Comparison of ENCODE assay signal across 8 cellular contexts in the genomic region with DNA sequence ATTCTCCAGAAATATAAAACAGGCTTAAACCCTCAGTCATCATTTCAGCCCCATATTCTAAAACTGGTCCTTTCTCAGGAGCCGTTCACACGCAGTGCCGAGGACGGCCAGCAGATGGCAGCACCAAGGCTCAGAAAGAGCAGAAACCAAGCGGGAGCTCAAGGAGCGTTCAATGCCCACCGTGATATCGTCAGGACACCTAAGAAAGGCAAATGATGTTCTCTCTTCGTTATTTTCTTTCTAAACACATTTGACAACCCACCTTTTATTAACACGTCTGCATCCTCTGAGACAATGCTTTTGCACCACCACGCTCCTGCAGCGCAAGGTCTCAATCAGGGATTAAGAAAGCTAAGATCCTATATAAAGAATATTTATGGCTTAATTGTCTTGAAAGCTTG. TPM values are rescaled to one million over a fixed set of nuclear protein-coding genes. Genes with fewer than 3 reads are reported as not detected.
A peak's percentile ranks its signal among the peaks of the same experiment; 100 is the strongest.
DNase-seq lines count a peak whose midpoint lies in the region; ATAC-seq and TF ChIP-seq lines count a peak whose summit lies in the region.

No MANE protein-coding gene starts in this region.

- no peaks in the 10 kb centered on the region for H3K36me3 ChIP-seq in right atrium auricular region

- intact Hi-C loops in sciatic nerve (cut with DNase I) = loop anchor here (5.0 kb wide), 1 partner anchor 168 kb away; no protein-coding TSS in a partner anchor

- no peak overlapping the region for H3K27ac ChIP-seq in right atrium auricular region

- no peak overlapping the region for H3K4me3 ChIP-seq in right atrium auricular region

- peak; percentile 92 to 98 for TF ChIP-seq CTCF in right atrium auricular region (IDR thresholded peaks at IDR 0.05)

- no peaks in the 10 kb centered on the region for H3K27me3 ChIP-seq in right atrium auricular region

- no peaks in the 10 kb centered on the region for H3K4me1 ChIP-seq in right atrium auricular region

- peak; percentile 19 for DNase-seq in DMS 273 treated with DMSO at 0.1 percent for 48 hours (lab: John Stamatoyannopoulos, UW)
- DNase-seq in H4 (ENCODE audit: low spot score) = peak; percentile 63
- DNase-seq in NCI-H1105 treated with DMSO at 0.1 percent for 48 hours (lab: John Stamatoyannopoulos, UW) = peak; percentile 47
- peak; percentile 82 for DNase-seq in T-helper 9 cell
- DNase-seq in anterior cingulate cortex (lab: John Stamatoyannopoulos, UW) = peak in 55 of 58 donors; percentile 5 to 91 (median 55)
- peak; percentile 79 for DNase-seq in right atrium auricular region (ENCODE audit: low spot score)
- peak; percentile 92 for DNase-seq in sciatic nerve (ENCODE audit: low spot score)

- no peaks in the 10 kb centered on the region for H3K9me3 ChIP-seq in right atrium auricular region

- peak; percentile 71 for ATAC-seq in sciatic nerve
- no peak for ATAC-seq in HG02571 (IDR thresholded peaks at IDR 0.05; ENCODE audit: unreplicated experiment)

RNA-seq across cellular contexts. Expression of a gene that starts 45.7 kb away (rescaled TPM):
- 6.8 and 10.6 TPM in 2 replicates for total RNA-seq in H4 (2014; rRNA removed; shearing (Covaris generic))
- total RNA-seq in right atrium auricular region (10 to 100 TPM; 15.4 to 21.0 TPM), sciatic nerve (109 TPM)

RNA-seq across cellular contexts. Expression of a gene that starts 52.5 kb away (rescaled TPM):
- 0.08 TPM in 1 of 2 replicates, not detected in the other for total RNA-seq in H4 (2014; rRNA removed; shearing (Covaris generic))
- not detected for total RNA-seq in right atrium auricular region
- total RNA-seq in sciatic nerve = not detected

Comparison
In these comparisons a context has a peak if more than half of its experiments do, and no peak if none do; other contexts are left out.
1. DNase-seq: peak in every context shown above with its lines; median percentile 92 in sciatic nerve; 82 in T-helper 9 cell; 79 in right atrium auricular region; 63 in H4; 55 in anterior cingulate cortex; 47 in NCI-H1105 treated with DMSO at 0.1 percent for 48 hours; 19 in DMS 273 treated with DMSO at 0.1 percent for 48 hours.